ENCODE assay signal across 20 cellular contexts in genomic region chr4:22416403-22416802, GRCh38.
DNase-seq lines count a peak whose midpoint lies in the region; ATAC-seq and TF ChIP-seq lines count a peak whose summit lies in the region.
"Had no signal": no experiment of that assay in that cellular context is flagged by ENCODE, and none has a peak within 500 bp of the region (broad histone marks: within the 10 kb centered on the region; RNA-seq: fewer than 3 reads in every experiment).

No MANE protein-coding gene starts in this region.

- H3K36me3 ChIP-seq in smooth muscle cell (ENCODE audit: low read depth), result no peaks in the 10 kb centered on the region
- H3K36me3 ChIP-seq: spleen had no signal

- H3K79me2 ChIP-seq in smooth muscle cell (ENCODE audit: low read depth), result no peaks in the 10 kb centered on the region

- WGBS in smooth muscle cell (ENCODE audit: low lambda C conversion rate), result 17% methylated on average over 3 of the region's 3 CpGs

- peak overlapping the region; percentile 37 for H3K27ac Mint-ChIP-seq in activated naive CD4-positive, alpha-beta T cell treated with anti-CD3 and anti-CD28 coated beads, Interleukin-2, amount 50 U/mL, for 24 hours
- H3K27ac Mint-ChIP-seq in activated T-helper 1 cell treated with anti-CD3 and anti-CD28 coated beads, Interleukin-12 subunit alpha, Interleukin-12 subunit beta, Interleukin-2, Interleukin-4 antibody, amounts not matched to agents 30 ng/mL and 10 ng/mL and 1 ng/mL, durations not matched to agents 14 hours and 24 hours and 36 hours, result peak overlapping the region; percentile 2
- H3K27ac Mint-ChIP-seq in natural killer cell treated with Interleukin-12 subunit alpha and Interleukin-12 subunit beta and Interleukin-15 and Interleukin-18, amount 100 ng/mL, for 72 hours, result peak overlapping the region in 1 of 2 donors; percentile 7
- H3K27ac Mint-ChIP-seq: activated naive CD8-positive, alpha-beta T cell treated with anti-CD3 and anti-CD28 coated beads for 36 hours; activated T-cell treated with anti-CD3 and anti-CD28 coated beads, Interleukin-2, amount 50 U/mL, for 72 hours; T-cell had no signal

- H3K27ac ChIP-seq in smooth muscle cell (ENCODE audit: low read depth), result no peak overlapping the region
- H3K27ac ChIP-seq: body of pancreas, spleen had no signal

- H3K9me3 Mint-ChIP-seq in activated naive CD4-positive, alpha-beta T cell treated with anti-CD3 and anti-CD28 coated beads, Interleukin-2, amount 50 U/mL, for 24 hours, result no peaks in the 10 kb centered on the region
- H3K9me3 Mint-ChIP-seq in activated T-helper 1 cell treated with anti-CD3 and anti-CD28 coated beads, Interleukin-12 subunit alpha, Interleukin-12 subunit beta, Interleukin-2, Interleukin-4 antibody, amounts not matched to agents 30 ng/mL and 10 ng/mL and 1 ng/mL, durations not matched to agents 14 hours and 24 hours and 36 hours, result no peaks in the 10 kb centered on the region
- no peaks in the 10 kb centered on the region for H3K9me3 Mint-ChIP-seq in natural killer cell treated with Interleukin-12 subunit alpha and Interleukin-12 subunit beta and Interleukin-15 and Interleukin-18, amount 100 ng/mL, for 72 hours
- H3K9me3 Mint-ChIP-seq: activated naive CD8-positive, alpha-beta T cell treated with anti-CD3 and anti-CD28 coated beads for 36 hours; activated T-cell treated with anti-CD3 and anti-CD28 coated beads, Interleukin-2, amount 50 U/mL, for 72 hours; CD14-positive monocyte; T-cell had no signal

- H4K20me1 ChIP-seq in smooth muscle cell (ENCODE audit: low read depth), result no peaks in the 10 kb centered on the region

- intact Hi-C loops in activated T-helper 1 cell treated with anti-CD3 and anti-CD28 coated beads, Interleukin-12 subunit alpha, Interleukin-12 subunit beta, Interleukin-2, Interleukin-4 antibody, amounts not matched to agents 30 ng/mL and 10 ng/mL and 1 ng/mL, durations not matched to agents 14 hours and 24 hours and 36 hours (cut with micrococcal nuclease), result loop anchor here (2.0 to 10.0 kb wide), 2 partner anchors 26 to 98 kb away; partner anchors contain the start of gene ADGRA3

- peaks cover 3% of the 10 kb centered on the region for H3K36me3 Mint-ChIP-seq in activated naive CD4-positive, alpha-beta T cell treated with anti-CD3 and anti-CD28 coated beads, Interleukin-2, amount 50 U/mL, for 24 hours
- H3K36me3 Mint-ChIP-seq in activated T-helper 1 cell treated with anti-CD3 and anti-CD28 coated beads, Interleukin-12 subunit alpha, Interleukin-12 subunit beta, Interleukin-2, Interleukin-4 antibody, amounts not matched to agents 30 ng/mL and 10 ng/mL and 1 ng/mL, durations not matched to agents 14 hours and 24 hours and 36 hours (ENCODE audit: low read depth), result peaks cover 4% of the 10 kb centered on the region
- no peaks in the 10 kb centered on the region for H3K36me3 Mint-ChIP-seq in natural killer cell treated with Interleukin-12 subunit alpha and Interleukin-12 subunit beta and Interleukin-15 and Interleukin-18, amount 100 ng/mL, for 72 hours
- H3K36me3 Mint-ChIP-seq: CD14-positive monocyte, T-cell had no signal

- no peaks in the 10 kb centered on the region for H3K27me3 Mint-ChIP-seq in activated naive CD4-positive, alpha-beta T cell treated with anti-CD3 and anti-CD28 coated beads, Interleukin-2, amount 50 U/mL, for 24 hours
- H3K27me3 Mint-ChIP-seq in activated T-helper 1 cell treated with anti-CD3 and anti-CD28 coated beads, Interleukin-12 subunit alpha, Interleukin-12 subunit beta, Interleukin-2, Interleukin-4 antibody, amounts not matched to agents 30 ng/mL and 10 ng/mL and 1 ng/mL, durations not matched to agents 14 hours and 24 hours and 36 hours (ENCODE audit: insufficient read depth), result no peaks in the 10 kb centered on the region
- H3K27me3 Mint-ChIP-seq in natural killer cell treated with Interleukin-12 subunit alpha and Interleukin-12 subunit beta and Interleukin-15 and Interleukin-18, amount 100 ng/mL, for 72 hours, result no peaks in the 10 kb centered on the region
- H3K27me3 Mint-ChIP-seq: activated naive CD8-positive, alpha-beta T cell treated with anti-CD3 and anti-CD28 coated beads for 36 hours; T-cell had no signal

- peaks cover 13% of the 10 kb centered on the region for H3K4me1 Mint-ChIP-seq in activated naive CD4-positive, alpha-beta T cell treated with anti-CD3 and anti-CD28 coated beads, Interleukin-2, amount 50 U/mL, for 24 hours
- H3K4me1 Mint-ChIP-seq in activated T-helper 1 cell treated with anti-CD3 and anti-CD28 coated beads, Interleukin-12 subunit alpha, Interleukin-12 subunit beta, Interleukin-2, Interleukin-4 antibody, amounts not matched to agents 30 ng/mL and 10 ng/mL and 1 ng/mL, durations not matched to agents 14 hours and 24 hours and 36 hours (ENCODE audit: low read depth), result peaks cover 13% of the 10 kb centered on the region
- H3K4me1 Mint-ChIP-seq in natural killer cell treated with Interleukin-12 subunit alpha and Interleukin-12 subunit beta and Interleukin-15 and Interleukin-18, amount 100 ng/mL, for 72 hours (ENCODE audit: low read depth in 2 of 2), result no peaks in the 10 kb centered on the region
- H3K4me1 Mint-ChIP-seq: CD14-positive monocyte had no signal

- no peak overlapping the region for H3K4me3 Mint-ChIP-seq in activated naive CD4-positive, alpha-beta T cell treated with anti-CD3 and anti-CD28 coated beads, Interleukin-2, amount 50 U/mL, for 24 hours
- no peak overlapping the region for H3K4me3 Mint-ChIP-seq in activated T-helper 1 cell treated with anti-CD3 and anti-CD28 coated beads, Interleukin-12 subunit alpha, Interleukin-12 subunit beta, Interleukin-2, Interleukin-4 antibody, amounts not matched to agents 30 ng/mL and 10 ng/mL and 1 ng/mL, durations not matched to agents 14 hours and 24 hours and 36 hours
- H3K4me3 Mint-ChIP-seq in natural killer cell treated with Interleukin-12 subunit alpha and Interleukin-12 subunit beta and Interleukin-15 and Interleukin-18, amount 100 ng/mL, for 72 hours, result no peak overlapping the region
- H3K4me3 Mint-ChIP-seq: activated naive CD8-positive, alpha-beta T cell treated with anti-CD3 and anti-CD28 coated beads for 36 hours; activated T-cell treated with anti-CD3 and anti-CD28 coated beads, Interleukin-2, amount 50 U/mL, for 72 hours; CD14-positive monocyte; T-cell had no signal

- H2AFZ ChIP-seq in smooth muscle cell (ENCODE audit: low read depth), result no peak overlapping the region

- no peaks in the 10 kb centered on the region for H3K4me1 ChIP-seq in smooth muscle cell (ENCODE audit: low read depth)
- H3K4me1 ChIP-seq: body of pancreas, spleen had no signal

- no peak for DNase-seq in activated naive CD4-positive, alpha-beta T cell (lab: John Stamatoyannopoulos, UW)
- DNase-seq in activated T-helper 1 cell treated with anti-CD3 and anti-CD28 coated beads, Interleukin-12 subunit alpha, Interleukin-12 subunit beta, Interleukin-2, Interleukin-4 antibody, amounts not matched to agents 30 ng/mL and 10 ng/mL and 1 ng/mL, durations not matched to agents 14 hours and 24 hours and 36 hours (ENCODE audit: low spot score), result no peak
- DNase-seq in iris pigment epithelial cell (ENCODE audit: low read depth) (peak; percentile 38), NCI-H1105 (lab: John Stamatoyannopoulos, UW) (no peak), smooth muscle cell (lab: John Stamatoyannopoulos, UW; ENCODE audit: unreplicated experiment) (no peak)
- DNase-seq in natural killer cell treated with Interleukin-12 subunit alpha and Interleukin-12 subunit beta and Interleukin-15 and Interleukin-18, amount 100 ng/mL, for 72 hours (ENCODE audit: low spot score), result no peak
- DNase-seq: activated naive CD8-positive, alpha-beta T cell treated with anti-CD3 and anti-CD28 coated beads for 36 hours; activated T-cell treated with anti-CD3 and anti-CD28 coated beads, Interleukin-2, amount 50 U/mL, for 72 hours; body of pancreas; cortex of kidney; DMS 273 treated with DMSO at 0.1 percent for 48 hours; kidney glomerular epithelial cell; NCI-H2029; NCI-H510A treated with DMSO at 0.1 percent for 48 hours; SHP77 treated with DMSO at 0.1 percent for 48 hours; spleen; T-cell had no signal

- no peak overlapping the region for H3K9ac ChIP-seq in smooth muscle cell (ENCODE audit: low read depth)

- no peak overlapping the region for H3K4me3 ChIP-seq in smooth muscle cell
- H3K4me3 ChIP-seq: body of pancreas, spleen had no signal

- H3F3A ChIP-seq in smooth muscle cell (ENCODE audit: low read depth), result no peaks in the 10 kb centered on the region

- no peak for ATAC-seq in HG03135 (IDR thresholded peaks at IDR 0.05; ENCODE audit: unreplicated experiment)
- ATAC-seq in natural killer cell treated with Interleukin-12 subunit alpha and Interleukin-12 subunit beta and Interleukin-15 and Interleukin-18, amount 100 ng/mL, for 72 hours, result no peak
- ATAC-seq: activated T-cell treated with anti-CD3 and anti-CD28 coated beads, Interleukin-2, amount 50 U/mL, for 72 hours; body of pancreas; T-cell had no signal

- no peaks in the 10 kb centered on the region for H3K27me3 ChIP-seq in smooth muscle cell (ENCODE audit: low read depth)
- H3K27me3 ChIP-seq: body of pancreas, spleen had no signal

- no peak overlapping the region for H3K4me2 ChIP-seq in smooth muscle cell

- no peak for TF ChIP-seq CTCF in smooth muscle cell (IDR thresholded peaks at IDR 0.05; ENCODE audit: borderline replicate concordance, insufficient read depth, poor library complexity, severe bottlenecking)

- H3K9me3 ChIP-seq in smooth muscle cell (replicated peaks; ENCODE audit: low read depth), result no peaks in the 10 kb centered on the region
- H3K9me3 ChIP-seq: body of pancreas, spleen had no signal
